In the genomic region with DNA sequence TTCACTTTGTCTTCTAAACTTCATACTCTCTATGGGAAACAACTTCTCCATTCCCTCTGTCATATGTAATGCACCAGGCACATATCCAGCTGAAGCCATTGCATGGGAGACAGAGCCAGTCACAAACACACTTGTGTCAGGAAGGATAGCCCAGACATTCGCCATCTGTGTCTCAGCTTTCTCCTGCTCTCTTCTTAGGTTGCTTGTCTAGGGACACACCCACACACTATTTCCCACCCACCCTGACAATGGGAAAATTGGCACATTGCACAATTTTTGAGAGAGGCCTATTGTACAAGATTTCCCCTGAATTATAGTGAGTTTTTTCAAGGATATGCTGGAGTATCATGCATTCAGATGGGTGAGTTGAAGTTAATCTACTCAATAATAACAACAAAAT, we compare ENCODE assay signal across 24 cellular contexts.
A peak's percentile ranks its signal among the peaks of the same experiment; 100 is the strongest.
DNase-seq lines count a peak whose midpoint lies in the region; ATAC-seq lines count a peak whose summit lies in the region.
"Had no signal": no experiment of that assay in that cellular context is flagged by ENCODE, and none has a peak within 500 bp of the region (broad histone marks: within the 10 kb centered on the region; RNA-seq: fewer than 3 reads in every experiment).

No MANE protein-coding gene starts in this region.

- DNase-seq in Right ventricle myocardium superior (no peak), cardiac septum (ENCODE audit: low spot score) (no peak), dermis blood vessel endothelial cell (peak; percentile 32), left ventricle myocardium superior (no peak)
- DNase-seq in stimulated activated naive CD4-positive, alpha-beta T cell (lab: John Stamatoyannopoulos, UW) = no peak
- DNase-seq: Caco-2; CD8-positive, alpha-beta T cell; DMS79 treated with DMSO at 0.1 percent for 48 hours; GF-D8; HCEC 1CT; IMR-90; KG1; MG63; NCI-H1105 treated with DMSO at 0.1 percent for 48 hours; NCI-H146; NCI-H1930; NCI-H2107; NCI-H226; NCI-H510A treated with DMSO at 0.1 percent for 48 hours; NCI-H82; RPMI8226; SHP77 treated with DMSO at 0.1 percent for 48 hours had no signal

- intact Hi-C loops in Right ventricle myocardium superior (cut with DNase I) (loop anchor here (5.0 kb wide), 1 partner anchor 249 kb away; no protein-coding TSS in a partner anchor), cardiac septum (cut with DNase I) (no loop called here), left ventricle myocardium superior (cut with micrococcal nuclease) (no loop called here)

- ATAC-seq in Right ventricle myocardium superior (ENCODE audit: poor library complexity) (peak; percentile 31), left ventricle myocardium superior (peak; percentile 68), HG02840 (IDR thresholded peaks at IDR 0.05; ENCODE audit: low FRiP score, unreplicated experiment) (no peak), HG02759 (IDR thresholded peaks at IDR 0.05; ENCODE audit: unreplicated experiment) (no peak)
- ATAC-seq: CD8-positive, alpha-beta T cell had no signal

Comparison
In these comparisons a context has a peak if more than half of its experiments do, and no peak if none do; other contexts are left out.
1. ATAC-seq: peak in Right ventricle myocardium superior (single experiment) and left ventricle myocardium superior (single experiment); none in HG02840 (single experiment) and HG02759 (single experiment).